19 cellular contexts compared by ENCODE assay signal in the genomic region with DNA sequence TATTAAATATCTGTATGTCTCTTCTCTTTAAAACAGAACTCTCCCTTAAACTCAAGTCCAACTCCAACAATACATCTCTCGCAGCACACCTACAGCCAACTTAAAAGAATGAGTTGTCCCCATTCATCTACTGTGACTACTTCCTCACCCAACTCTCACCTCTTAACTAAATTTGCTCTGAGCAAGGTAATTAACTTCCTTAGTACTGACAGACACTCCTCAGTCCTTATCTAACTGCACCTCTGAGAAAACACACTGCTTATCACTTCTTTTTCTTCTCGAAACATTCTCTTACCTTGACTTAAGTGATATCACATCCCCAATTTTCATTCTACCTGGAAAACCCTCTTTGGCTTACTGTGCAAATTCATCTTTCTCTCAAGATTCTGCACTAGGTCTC. TPM values are rescaled to one million over a fixed set of nuclear protein-coding genes. Genes with fewer than 3 reads are reported as not detected.
DNase-seq lines count a peak whose midpoint lies in the region; ATAC-seq, FAIRE-seq and TF ChIP-seq lines count a peak whose summit lies in the region.
"Had no signal": no experiment of that assay in that cellular context is flagged by ENCODE, and none has a peak within 500 bp of the region (broad histone marks: within the 10 kb centered on the region; RNA-seq: fewer than 3 reads in every experiment).

No MANE protein-coding gene starts in this region.

- H3K9me3 ChIP-seq in K562 (replicated peaks; ENCODE audit: control insufficient read depth, insufficient read depth, low read depth, low read length) = no peaks in the 10 kb centered on the region
- H3K9me3 ChIP-seq: Caco-2 had no signal

- no peaks in the 10 kb centered on the region for H3K9me2 ChIP-seq in GM23338 (ENCODE audit: insufficient read depth)

- CTCF ChIA-PET in K562 (lab: Yijun Ruan, JAX; ENCODE audit: low intra/inter-chr PET ratio) = no interaction called here

- no peak overlapping the region for H2BK15ac ChIP-seq in mesendoderm (replicated peaks; ENCODE audit: low read depth)

- H2AFZ ChIP-seq in GM23338 (no peak overlapping the region), K562 (ENCODE audit: low read depth, low read length) (no peak overlapping the region)

- ATAC-seq in GM23338 (no peak), K562 (peak; percentile 71)
- ATAC-seq: A549, HCT116, HepG2 had no signal

- H3K27me3 Mint-ChIP-seq in GM23338 (ENCODE audit: insufficient read depth, low read depth, poor library complexity) = no peaks in the 10 kb centered on the region
- H3K27me3 Mint-ChIP-seq: CD4-positive, alpha-beta T cell; IgD-negative memory B cell had no signal

- H3K4me3 Mint-ChIP-seq in GM23338 = no peak overlapping the region
- H3K4me3 Mint-ChIP-seq: CD4-positive, alpha-beta T cell; IgD-negative memory B cell had no signal

- TF ChIP-seq CTCF in GM23338 (conservative IDR thresholded peaks at IDR 0.05; ENCODE audit: low read depth in 2 of 2) = no peak
- TF ChIP-seq CTCF in K562 (IDR thresholded peaks at IDR 0.05 in 2 of 3, conservative IDR thresholded peaks at IDR 0.05 in 1 of 3; ENCODE audit: insufficient read depth in 2 of 3, low read depth in 1 of 3, low read length in 3 of 3) = no peak

- TF ChIP-seq POLR2A in K562 (conservative IDR thresholded peaks at IDR 0.05) = no peak

- H3K4me3 ChIP-seq in GM23338 (no peak overlapping the region), K562 (no peak overlapping the region), mesendoderm (ENCODE audit: low read length) (no peak overlapping the region)
- H3K4me3 ChIP-seq: A549 had no signal

- BruUV-seq in K562 (replicated peaks; lab: Mats Ljungman, UMichigan) = no TSS peak

- no peak for TF ChIP-seq EP300 in K562 (IDR thresholded peaks at IDR 0.05; ENCODE audit: low read length)

- no peak overlapping the region for H2BK5ac ChIP-seq in mesendoderm (ENCODE audit: low read length)

- WGBS in K562 (ENCODE audit: insufficient coverage, low coverage, missing lambda C conversion rate) = 36% methylated on average over 2 of the region's 2 CpGs
- no CpG with 5 or more reads among the region's 2 CpGs for WGBS in mesendoderm (ENCODE audit: extremely low coverage, insufficient coverage, low lambda C conversion rate)

- in situ Hi-C loops in K562 (cut with MboI) = no loop called here

- H3F3A ChIP-seq in GM23338 (replicated peaks; ENCODE audit: low read depth) = no peaks in the 10 kb centered on the region

- H3K79me1 ChIP-seq in mesendoderm (ENCODE audit: low read length) = peaks cover 8% of the 10 kb centered on the region

- H3K9me1 ChIP-seq in K562 (ENCODE audit: control insufficient read depth, insufficient read depth, low read length) = no peaks in the 10 kb centered on the region

- H3K27ac ChIP-seq in GM23338 (ENCODE audit: low read depth) (no peak overlapping the region), K562 (ENCODE audit: extremely low read depth, low read depth, low read length) (no peak overlapping the region), mesendoderm (ENCODE audit: low read depth, low read length) (peak overlapping the region; percentile 27)
- H3K27ac ChIP-seq: A549, C4-2B had no signal

- DNase-seq in GM23338 (ENCODE audit: low spot score) (peak; percentile 3), K562 (ENCODE audit: extremely low read depth in 1 of 4, low spot score in 3 of 4) (peak in 1 of 4 experiments; percentile 7), mesendoderm (peak; percentile 70), anterior cingulate cortex (lab: John Stamatoyannopoulos, UW) (no peak), NCI-H146 (lab: John Stamatoyannopoulos, UW) (no peak), globus pallidus (ENCODE audit: low spot score) (no peak)
- no peak for DNase-seq in NK-92 treated with Interleukin-12 subunit alpha and Interleukin-12 subunit beta, amount 100 ng/mL, for 24 hours (lab: John Stamatoyannopoulos, UW)
- DNase-seq: AML-193; Caco-2; CD4-positive, alpha-beta T cell; H7; KG1 had no signal

- POLR2A ChIA-PET in K562 (lab: Yijun Ruan, JAX) = no interaction called here

- H3K18ac ChIP-seq in mesendoderm (ENCODE audit: low read length) = no peak overlapping the region

- no peak for FAIRE-seq in K562 (lab: Jason Lieb, UNC)
- FAIRE-seq: A549, D721Med, G401.6, HepG2 had no signal

- H2AK5ac ChIP-seq in mesendoderm (ENCODE audit: low read length) = no peak overlapping the region

- peaks cover 4% of the 10 kb centered on the region for H4K20me1 ChIP-seq in GM23338 (replicated peaks; ENCODE audit: insufficient read depth)
- no peaks in the 10 kb centered on the region; the same call in 1 of the 2 replicates for H4K20me1 ChIP-seq in K562 (replicated peaks; ENCODE audit: control insufficient read depth, insufficient read depth, low read length)

- H3K4me2 ChIP-seq in GM23338 (no peak overlapping the region), K562 (ENCODE audit: insufficient read depth, low read length) (no peak overlapping the region), mesendoderm (ENCODE audit: low read length) (no peak overlapping the region)
- H3K4me2 ChIP-seq: A549 had no signal

- H3K27me3 ChIP-seq in GM23338 (ENCODE audit: insufficient read depth) = no peaks in the 10 kb centered on the region
- no peaks in the 10 kb centered on the region for H3K27me3 ChIP-seq in K562 (ENCODE audit: control insufficient read depth in 2 of 2, insufficient read depth in 2 of 2, low read length in 2 of 2)
- no peaks in the 10 kb centered on the region for H3K27me3 ChIP-seq in mesendoderm (ENCODE audit: insufficient read depth, low read length, poor library complexity)

- H3K9me3 Mint-ChIP-seq in GM23338 = no peaks in the 10 kb centered on the region
- H3K9me3 Mint-ChIP-seq: CD4-positive, alpha-beta T cell; IgD-negative memory B cell had no signal

- H3K9ac ChIP-seq in K562 (ENCODE audit: insufficient read depth in 1 of 2, low read depth in 2 of 2, low read length in 2 of 2) (no peak overlapping the region), mesendoderm (ENCODE audit: low read length) (no peak overlapping the region)

- no peak overlapping the region for H3K27ac Mint-ChIP-seq in GM23338
- H3K27ac Mint-ChIP-seq: CD4-positive, alpha-beta T cell; IgD-negative memory B cell had no signal

- no peak overlapping the region for H4K5ac ChIP-seq in mesendoderm (ENCODE audit: low read length)

- no peak overlapping the region for H2BK120ac ChIP-seq in mesendoderm (ENCODE audit: low read depth, low read length)

- no peak for TF ChIP-seq RAD21 in K562 (CRISPR knock-in tag; conservative IDR thresholded peaks at IDR 0.05 in 1 of 2, IDR thresholded peaks at IDR 0.05 in 1 of 2)

- no peak overlapping the region for H3K4ac ChIP-seq in mesendoderm (ENCODE audit: low read depth, low read length)

- no peaks in the 10 kb centered on the region; the same call in 2 of the 3 replicates for H3K4me1 Mint-ChIP-seq in GM23338

- H3K36me3 ChIP-seq in GM23338 (ENCODE audit: insufficient read depth) = peaks cover 15% of the 10 kb centered on the region
- H3K36me3 ChIP-seq in K562 (ENCODE audit: control insufficient read depth, insufficient read depth, low read length) = peaks cover 43% of the 10 kb centered on the region; the same call in 2 of the 3 replicates
- no peaks in the 10 kb centered on the region for H3K36me3 ChIP-seq in mesendoderm (ENCODE audit: control insufficient read depth, insufficient read depth, low read length)

- H4K8ac ChIP-seq in mesendoderm (ENCODE audit: low read depth, low read length) = no peak overlapping the region

- no peak overlapping the region for H3K23ac ChIP-seq in mesendoderm (ENCODE audit: low read length)

- no peak overlapping the region for H3K56ac ChIP-seq in mesendoderm (ENCODE audit: low read length)

- H3K4me1 ChIP-seq in GM23338 (ENCODE audit: insufficient read depth) = no peaks in the 10 kb centered on the region
- H3K4me1 ChIP-seq in K562 (replicated peaks in 1 of 2; ENCODE audit: control insufficient read depth in 2 of 2, insufficient read depth in 2 of 2, low read length in 2 of 2) = peaks cover 0 to 5% of the 10 kb centered on the region in 2 experiments; a peak in 2 of 5 replicates
- peaks cover 2% of the 10 kb centered on the region for H3K4me1 ChIP-seq in mesendoderm (ENCODE audit: control insufficient read depth, low read depth, low read length)
- H3K4me1 ChIP-seq: A549 had no signal

- no peaks in the 10 kb centered on the region; the same call in 2 of the 3 replicates for H3K36me3 Mint-ChIP-seq in GM23338 (ENCODE audit: low read depth)
- H3K36me3 Mint-ChIP-seq: IgD-negative memory B cell had no signal

- intact Hi-C loops in K562 (cut with micrococcal nuclease) = no loop called here

- H3K79me2 ChIP-seq in GM23338 (replicated peaks; ENCODE audit: insufficient read depth) (peaks cover 66% of the 10 kb centered on the region), K562 (ENCODE audit: control insufficient read depth, insufficient read depth, low read length) (peaks cover 70% of the 10 kb centered on the region), mesendoderm (ENCODE audit: control insufficient read depth, insufficient read depth, low read length) (peaks cover 17% of the 10 kb centered on the region)

TF ChIP-seq in GM23338, 12 proteins besides CTCF, POLR2A, EP300 and RAD21 (continues in another document):
- TF ChIP-seq EZH2phosphoT487 (IDR thresholded peaks at IDR 0.05; ENCODE audit: unreplicated experiment) = no peak
- TF ChIP-seq EZH2 (IDR thresholded peaks at IDR 0.05; ENCODE audit: low read depth, unreplicated experiment) = no peak

RNA-seq across cellular contexts. Expression of gene ERGIC2, which starts 7.0 kb away (rescaled TPM):
- 52.6 and 77.1 TPM in 2 replicates for total RNA-seq in GM23338 (2014; rRNA removed; shearing (Covaris generic))
- polyA plus RNA-seq in GM23338 (2016; fragmentation: Nextera tagmentation; extraction: Ambion mirVana) = 79.7 and 107 TPM in 2 replicates
- total RNA-seq in K562 (2011; cell fraction: chromatin; rRNA removed; ENCODE audit: low replicate concordance) = 22.5 and 49.5 TPM in 2 replicates
- total RNA-seq in K562 (2011; cell fraction: nucleolus; rRNA removed) = 18.8 and 24.6 TPM in 2 replicates
- 41.5 and 45.3 TPM in 2 replicates for total RNA-seq in K562 (2011; cell fraction: nucleoplasm; rRNA removed)
- 24.1 and 26.2 TPM in 2 replicates for total RNA-seq in K562 (2014; rRNA removed)
- 87.1 and 96.5 TPM in 2 replicates for total RNA-seq in K562 (2014; rRNA removed; fragmentation: Illumina TruSeq; extraction: Trizol)
- total RNA-seq in K562 (2015; rRNA removed; fragmentation: Illumina TruSeq; extraction: Trizol) = 64.6 and 75.7 TPM in 2 replicates
- total RNA-seq in K562 (2021) = 56.3 and 61.0 TPM in 2 replicates
- 37.9 and 54.9 TPM in 2 replicates for polyA plus RNA-seq in K562 (2011; rRNA removed)
- 11.3 and 30.3 TPM in 2 replicates for polyA plus RNA-seq in K562 (2011; cell fraction: cytosol; rRNA removed)
- polyA plus RNA-seq in K562 (2011; cell fraction: nucleus; rRNA removed) = 10.0 and 16.6 TPM in 2 replicates
- 41.8 and 49.5 TPM in 2 replicates for polyA plus RNA-seq in K562 (2012)
- 60.6 and 86.2 TPM in 2 replicates for polyA plus RNA-seq in K562 (2014; fragmentation: Illumina TruSeq; extraction: Trizol)
- 100 to 1,000 TPM; 151 to 180 TPM for polyA plus RNA-seq in K562 (2014; fragmentation: Nextera tagmentation; extraction: Ambion mirVana)
- 34.5 and 35.2 TPM in 2 replicates for polyA plus RNA-seq in K562 (2014; rRNA removed)
- 32.7 and 39.5 TPM in 2 replicates for polyA minus RNA-seq in K562 (2011; rRNA and poly(A)+ RNA removed)
- polyA minus RNA-seq in K562 (2011; cell fraction: cytosol; rRNA and poly(A)+ RNA removed) = 8.1 and 17.3 TPM in 2 replicates
- 30.0 and 60.5 TPM in 2 replicates for polyA minus RNA-seq in K562 (2011; cell fraction: nucleus; rRNA and poly(A)+ RNA removed)
- polyA plus RNA-seq in mesendoderm (2013, experiment 1 of 2) = 66.8 TPM
- 69.0 TPM for polyA plus RNA-seq in mesendoderm (2013, experiment 2 of 2)

Comparison
In these comparisons a context has a peak if more than half of its experiments do, and no peak if none do; other contexts are left out.
1. DNase-seq: peak in GM23338 (single experiment) and mesendoderm (single experiment); none in anterior cingulate cortex (0 of 58), NCI-H146 (single experiment), globus pallidus (single experiment) and NK-92 treated with Interleukin-12 subunit alpha and Interleukin-12 subunit beta, amount 100 ng/mL, for 24 hours (single experiment).